Comparison of ENCODE assay signal across 14 cellular contexts in the genomic region with DNA sequence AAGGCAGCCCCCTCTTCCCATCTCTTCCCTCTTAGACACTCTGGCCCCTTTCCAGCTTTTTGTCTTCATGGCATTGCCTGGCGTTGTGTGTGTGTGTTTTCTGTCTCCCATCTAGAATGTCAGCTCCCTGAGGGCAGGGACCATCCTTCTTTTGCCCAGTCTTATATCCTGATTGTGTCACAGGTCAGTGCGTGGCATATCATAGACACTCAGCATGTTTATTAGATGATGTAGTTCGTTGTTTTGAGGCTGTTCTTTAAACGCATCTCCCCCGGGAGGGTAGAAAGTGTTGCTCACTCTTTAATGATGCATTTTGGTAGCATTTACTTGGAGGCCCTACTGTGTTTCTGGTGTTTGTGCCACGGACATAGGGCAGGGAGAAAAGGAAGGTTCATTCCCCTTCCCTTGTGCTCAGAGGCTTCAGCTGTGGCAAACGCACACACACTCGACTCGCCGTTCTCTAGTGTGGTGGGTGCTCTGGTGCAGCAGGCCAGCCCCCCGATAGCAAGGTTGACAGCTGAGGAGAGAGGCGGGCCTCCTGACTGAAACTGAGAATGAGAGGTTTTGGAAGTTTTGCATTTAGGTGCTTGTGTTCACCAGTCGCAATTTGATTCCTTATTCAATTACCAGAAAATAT.
DNase-seq lines count a peak whose midpoint lies in the region; ATAC-seq and TF ChIP-seq lines count a peak whose summit lies in the region.
"Had no signal": no experiment of that assay in that cellular context is flagged by ENCODE, and none has a peak within 500 bp of the region (broad histone marks: within the 10 kb centered on the region; RNA-seq: fewer than 3 reads in every experiment).

No MANE protein-coding gene starts in this region.

- H3K36me3 ChIP-seq in RWPE2 (ENCODE audit: low read depth): no peaks in the 10 kb centered on the region

- H3K27ac Mint-ChIP-seq in stimulated activated naive CD8-positive, alpha-beta T cell treated with anti-CD3 and anti-CD28 coated beads, Interleukin-15, Interleukin-2, amounts not matched to agents 100 ng/mL and 50 ng/mL, for 24 hours: peak overlapping the region; percentile 89
- no peak overlapping the region for H3K27ac Mint-ChIP-seq in endothelial cell (ENCODE audit: unreplicated experiment)

- no peaks in the 10 kb centered on the region for H3K9me3 ChIP-seq in RWPE2 (ENCODE audit: severe bottlenecking)

- DNase-seq in activated T-cell treated with anti-CD3 and anti-CD28 coated beads, Interleukin-2, amount 50 U/mL, for 4 hours: no peak
- no peak for DNase-seq in activated T-cell treated with anti-CD3 and anti-CD28 coated beads, Interleukin-2, amount 50 U/mL, for 1 hour
- DNase-seq in RWPE2 (ENCODE audit: low spot score) (no peak), epithelial cell of prostate (ENCODE audit: low read depth, low spot score) (no peak), D341Med (ENCODE audit: low spot score) (no peak), endothelial cell (ENCODE audit: low spot score) (no peak)
- DNase-seq: aorta; erythroblast; NCI-H446; Right ventricle myocardium superior; stimulated activated naive CD4-positive, alpha-beta T cell had no signal

- H3K4me3 ChIP-seq in RWPE2 (ENCODE audit: severe bottlenecking): no peak overlapping the region

- H3K27ac ChIP-seq in RWPE2 (ENCODE audit: poor library complexity, severe bottlenecking) (peak overlapping the region; percentile 85), epithelial cell of prostate (peak overlapping the region; percentile 75)

- no peaks in the 10 kb centered on the region for H3K27me3 Mint-ChIP-seq in activated T-cell treated with anti-CD3 and anti-CD28 coated beads, Interleukin-2, amount 50 U/mL, for 4 hours (ENCODE audit: low read depth)
- H3K27me3 Mint-ChIP-seq in stimulated activated naive CD8-positive, alpha-beta T cell treated with anti-CD3 and anti-CD28 coated beads, Interleukin-15, Interleukin-2, amounts not matched to agents 100 ng/mL and 50 ng/mL, for 24 hours: no peaks in the 10 kb centered on the region
- H3K27me3 Mint-ChIP-seq in endothelial cell (ENCODE audit: unreplicated experiment): peaks cover 2% of the 10 kb centered on the region

- no peaks in the 10 kb centered on the region for H3K27me3 ChIP-seq in RWPE2 (ENCODE audit: insufficient read depth, poor library complexity, severe bottlenecking)

- H3K4me1 Mint-ChIP-seq in activated T-cell treated with anti-CD3 and anti-CD28 coated beads, Interleukin-2, amount 50 U/mL, for 4 hours (ENCODE audit: low read depth): peaks cover 81% of the 10 kb centered on the region
- H3K4me1 Mint-ChIP-seq in stimulated activated naive CD8-positive, alpha-beta T cell treated with anti-CD3 and anti-CD28 coated beads, Interleukin-15, Interleukin-2, amounts not matched to agents 100 ng/mL and 50 ng/mL, for 24 hours (ENCODE audit: low read depth): peaks cover 86% of the 10 kb centered on the region
- H3K4me1 Mint-ChIP-seq in endothelial cell (ENCODE audit: unreplicated experiment): no peaks in the 10 kb centered on the region

- H3K4me3 Mint-ChIP-seq in activated T-cell treated with anti-CD3 and anti-CD28 coated beads, Interleukin-2, amount 50 U/mL, for 4 hours: no peak overlapping the region
- H3K4me3 Mint-ChIP-seq in stimulated activated naive CD8-positive, alpha-beta T cell treated with anti-CD3 and anti-CD28 coated beads, Interleukin-15, Interleukin-2, amounts not matched to agents 100 ng/mL and 50 ng/mL, for 24 hours: peak overlapping the region; percentile 56
- no peak overlapping the region for H3K4me3 Mint-ChIP-seq in endothelial cell (ENCODE audit: unreplicated experiment)

- TF ChIP-seq CTCF in RWPE2 (IDR thresholded peaks at IDR 0.05; ENCODE audit: poor library complexity, severe bottlenecking) (no peak), endothelial cell (IDR thresholded peaks at IDR 0.05; ENCODE audit: unreplicated experiment) (no peak)

- H3K36me3 Mint-ChIP-seq in activated T-cell treated with anti-CD3 and anti-CD28 coated beads, Interleukin-2, amount 50 U/mL, for 4 hours (ENCODE audit: insufficient read depth): peaks cover 13% of the 10 kb centered on the region
- peaks cover 10% of the 10 kb centered on the region for H3K36me3 Mint-ChIP-seq in stimulated activated naive CD8-positive, alpha-beta T cell treated with anti-CD3 and anti-CD28 coated beads, Interleukin-15, Interleukin-2, amounts not matched to agents 100 ng/mL and 50 ng/mL, for 24 hours (ENCODE audit: low read depth)
- H3K36me3 Mint-ChIP-seq in endothelial cell (ENCODE audit: low read depth, unreplicated experiment): peaks cover 3% of the 10 kb centered on the region

- H3K4me1 ChIP-seq in RWPE2 (ENCODE audit: insufficient read depth, poor library complexity, severe bottlenecking): peaks cover 62% of the 10 kb centered on the region

- ATAC-seq in activated T-cell treated with anti-CD3 and anti-CD28 coated beads, Interleukin-2, amount 50 U/mL, for 4 hours: peak; percentile 18 to 31
- ATAC-seq in RWPE2 (ENCODE audit: low read depth): no peak
- no peak for ATAC-seq in GM18867 (IDR thresholded peaks at IDR 0.05; ENCODE audit: unreplicated experiment)
- ATAC-seq: activated CD4-positive, CD25-positive, alpha-beta regulatory T cell treated with anti-CD3 and anti-CD28 coated beads, Interleukin-2, amount 50 U/mL, for 24 hours had no signal

- H3K9me3 Mint-ChIP-seq in activated T-cell treated with anti-CD3 and anti-CD28 coated beads, Interleukin-2, amount 50 U/mL, for 4 hours: no peaks in the 10 kb centered on the region
- H3K9me3 Mint-ChIP-seq in stimulated activated naive CD8-positive, alpha-beta T cell treated with anti-CD3 and anti-CD28 coated beads, Interleukin-15, Interleukin-2, amounts not matched to agents 100 ng/mL and 50 ng/mL, for 24 hours: no peaks in the 10 kb centered on the region
- no peaks in the 10 kb centered on the region for H3K9me3 Mint-ChIP-seq in endothelial cell (ENCODE audit: unreplicated experiment)

Comparison
In these comparisons a context has a peak if more than half of its experiments do, and no peak if none do; other contexts are left out.
1. ATAC-seq: peak in activated T-cell treated with anti-CD3 and anti-CD28 coated beads, Interleukin-2, amount 50 U/mL, for 4 hours (2 of 2); none in RWPE2 (single experiment) and GM18867 (single experiment).